Comparison of ENCODE assay signal across 24 cellular contexts in genomic region chr1:152858062-152858461, GRCh38. TPM values are rescaled to one million over a fixed set of nuclear protein-coding genes. Genes with fewer than 3 reads are reported as not detected.
DNase-seq lines count a peak whose midpoint lies in the region; ATAC-seq, FAIRE-seq and TF ChIP-seq lines count a peak whose summit lies in the region.
"Had no signal": no experiment of that assay in that cellular context is flagged by ENCODE, and none has a peak within 500 bp of the region (broad histone marks: within the 10 kb centered on the region; RNA-seq: fewer than 3 reads in every experiment).

No MANE protein-coding gene starts in this region.

- no TSS peak for BruUV-seq in HepG2 (replicated peaks; lab: Mats Ljungman, UMichigan)

- POLR2A ChIA-PET in HepG2 (lab: Yijun Ruan, JAX), result no interaction called here

- H2AFZ ChIP-seq in keratinocyte (ENCODE audit: control insufficient read depth, low read length) (no peak overlapping the region), HepG2 (ENCODE audit: low read length) (no peak overlapping the region)

- TF ChIP-seq POLR2A in HepG2 (IDR thresholded peaks at IDR 0.05; ENCODE audit: insufficient read depth in 1 of 2, low read depth in 2 of 2, low read length in 2 of 2), result no peak

- dilution Hi-C loops in keratinocyte (cut with MboI; ENCODE audit: extremely low pct_ligation_motif_present, low sequenced_read_pairs), result no loop called here

- no peak overlapping the region for H3K27ac Mint-ChIP-seq in activated naive CD8-positive, alpha-beta T cell treated with anti-CD3 and anti-CD28 coated beads for 36 hours
- H3K27ac Mint-ChIP-seq: CD4-positive, CD25-positive, alpha-beta regulatory T cell; CD8-positive, alpha-beta memory T cell; HFFc6 had no signal

- H3K27ac ChIP-seq in RWPE2 (ENCODE audit: poor library complexity, severe bottlenecking) (peak overlapping the region; percentile 68), epithelial cell of prostate (peak overlapping the region; percentile 43), keratinocyte (ENCODE audit: control insufficient read depth, insufficient read depth, low read length) (no peak overlapping the region), HepG2 (ENCODE audit: extremely low read length, insufficient read depth, low read length) (no peak overlapping the region)

- no peaks in the 10 kb centered on the region for H3K9me3 ChIP-seq in RWPE2 (ENCODE audit: severe bottlenecking)
- no peaks in the 10 kb centered on the region for H3K9me3 ChIP-seq in keratinocyte (ENCODE audit: control insufficient read depth, low read depth, low read length)
- no peaks in the 10 kb centered on the region for H3K9me3 ChIP-seq in HepG2 (ENCODE audit: low read length)
- H3K9me3 ChIP-seq: BE2C had no signal

- H3K9ac ChIP-seq in keratinocyte (ENCODE audit: control insufficient read depth, extremely low read depth, insufficient read depth, low read length), result no peak overlapping the region
- H3K9ac ChIP-seq in HepG2 (ENCODE audit: insufficient read depth, low read depth, low read length), result no peak overlapping the region

- TF ChIP-seq EP300 in HepG2 (IDR thresholded peaks at IDR 0.05; ENCODE audit: low read depth in 2 of 2, low read length in 2 of 2) (no peak), HepG2 (CRISPR knock-in tag; IDR thresholded peaks at IDR 0.05; ENCODE audit: borderline replicate concordance) (no peak)

- TF ChIP-seq CTCF in RWPE2 (IDR thresholded peaks at IDR 0.05; ENCODE audit: poor library complexity, severe bottlenecking) (no peak), keratinocyte (optimal IDR thresholded peaks at IDR 0.05 in 1 of 3, IDR thresholded peaks at IDR 0.05 in 1 of 3, conservative IDR thresholded peaks at IDR 0.05 in 1 of 3; ENCODE audit: extremely low read depth in 1 of 3, insufficient read depth in 2 of 3, low read length in 3 of 3) (no peak), HepG2 (CRISPR knock-in tag; IDR thresholded peaks at IDR 0.05) (no peak)

- in situ Hi-C loops in HepG2 (cut with HindIII; ENCODE audit: extremely low pct_ligation_motif_present, low pct_unique_long_range_greater_than_20kb), result no loop called here

- H3K36me3 Mint-ChIP-seq in activated naive CD8-positive, alpha-beta T cell treated with anti-CD3 and anti-CD28 coated beads for 36 hours, result no peaks in the 10 kb centered on the region
- H3K36me3 Mint-ChIP-seq: CD4-positive, CD25-positive, alpha-beta regulatory T cell; CD8-positive, alpha-beta memory T cell had no signal

- no peak overlapping the region for H3K4me3 ChIP-seq in RWPE2 (ENCODE audit: severe bottlenecking)
- H3K4me3 ChIP-seq in keratinocyte (ENCODE audit: control insufficient read depth in 2 of 3, extremely low read depth in 1 of 3, insufficient read depth in 2 of 3, low read depth in 1 of 3, low read length in 3 of 3), result no peak overlapping the region
- no peak overlapping the region for H3K4me3 ChIP-seq in HepG2 (replicated peaks in 1 of 3; ENCODE audit: insufficient read depth in 1 of 3, low read depth in 2 of 3, low read length in 3 of 3)
- H3K4me3 ChIP-seq: GM12878 had no signal

- no peaks in the 10 kb centered on the region for H3K9me3 Mint-ChIP-seq in activated naive CD8-positive, alpha-beta T cell treated with anti-CD3 and anti-CD28 coated beads for 36 hours
- H3K9me3 Mint-ChIP-seq: CD8-positive, alpha-beta memory T cell; HFFc6 had no signal

- intact Hi-C loops in HepG2 (cut with micrococcal nuclease; ENCODE audit: unreplicated experiment), result no loop called here

- no peaks in the 10 kb centered on the region for H3K79me2 ChIP-seq in keratinocyte (ENCODE audit: control insufficient read depth, insufficient read depth, low read length)
- H3K79me2 ChIP-seq in HepG2 (ENCODE audit: insufficient read depth, low read length), result no peaks in the 10 kb centered on the region

- peak; percentile 47; the same call in 2 of the 3 replicates for ATAC-seq in RWPE2 (ENCODE audit: low read depth)
- ATAC-seq in GM21515 (IDR thresholded peaks at IDR 0.05; ENCODE audit: unreplicated experiment), result no peak
- no peak for ATAC-seq in HG03025 (IDR thresholded peaks at IDR 0.05; ENCODE audit: low FRiP score, unreplicated experiment)
- ATAC-seq in HepG2, result no peak
- ATAC-seq: GM12878, HCT116 had no signal

- no peaks in the 10 kb centered on the region for H4K20me1 ChIP-seq in keratinocyte (ENCODE audit: control insufficient read depth, extremely low read depth, insufficient read depth, low read length)
- H4K20me1 ChIP-seq in HepG2 (ENCODE audit: insufficient read depth, low read length), result no peaks in the 10 kb centered on the region

- H3K27me3 ChIP-seq in RWPE2 (ENCODE audit: insufficient read depth, poor library complexity, severe bottlenecking), result no peaks in the 10 kb centered on the region
- no peaks in the 10 kb centered on the region for H3K27me3 ChIP-seq in keratinocyte (ENCODE audit: control insufficient read depth, extremely low read depth, insufficient read depth, low read length)
- H3K27me3 ChIP-seq in HepG2 (ENCODE audit: control insufficient read depth in 1 of 2, insufficient read depth in 2 of 2, low read length in 2 of 2), result no peaks in the 10 kb centered on the region
- H3K27me3 ChIP-seq: BE2C had no signal

- FAIRE-seq in keratinocyte (lab: Jason Lieb, UNC) (peak; percentile 73), HepG2 (lab: Jason Lieb, UNC) (no peak)
- FAIRE-seq: A204.1, GM12878 had no signal

- no peaks in the 10 kb centered on the region for H3K9me1 ChIP-seq in keratinocyte (ENCODE audit: control insufficient read depth, extremely low read depth, insufficient read depth, low read length)

- 0% methylated on average over 1 of the region's 1 CpG for WGBS in HepG2 (ENCODE audit: low lambda C conversion rate)

- peaks cover 23% of the 10 kb centered on the region for H3K27me3 Mint-ChIP-seq in activated naive CD8-positive, alpha-beta T cell treated with anti-CD3 and anti-CD28 coated beads for 36 hours

- H3K4me1 Mint-ChIP-seq in activated naive CD8-positive, alpha-beta T cell treated with anti-CD3 and anti-CD28 coated beads for 36 hours, result no peaks in the 10 kb centered on the region
- H3K4me1 Mint-ChIP-seq: CD4-positive, CD25-positive, alpha-beta regulatory T cell; CD8-positive, alpha-beta memory T cell had no signal

- H3K4me3 Mint-ChIP-seq in activated naive CD8-positive, alpha-beta T cell treated with anti-CD3 and anti-CD28 coated beads for 36 hours, result no peak overlapping the region
- H3K4me3 Mint-ChIP-seq: CD4-positive, CD25-positive, alpha-beta regulatory T cell; CD8-positive, alpha-beta memory T cell; HFFc6 had no signal

- H3K4me2 ChIP-seq in keratinocyte (ENCODE audit: control insufficient read depth, extremely low read depth, insufficient read depth, low read depth, low read length) (no peak overlapping the region), HepG2 (ENCODE audit: low read depth, low read length) (no peak overlapping the region)

- no peaks in the 10 kb centered on the region for H3K36me3 ChIP-seq in RWPE2 (ENCODE audit: low read depth)
- H3K36me3 ChIP-seq in keratinocyte (ENCODE audit: control insufficient read depth in 2 of 2, extremely low read depth in 1 of 2, insufficient read depth in 2 of 2, low read length in 2 of 2), result no peaks in the 10 kb centered on the region
- no peaks in the 10 kb centered on the region for H3K36me3 ChIP-seq in HepG2 (replicated peaks in 1 of 2; ENCODE audit: control insufficient read depth in 1 of 2, insufficient read depth in 2 of 2, low read length in 2 of 2)
- H3K36me3 ChIP-seq: BE2C had no signal

- no peak for TF ChIP-seq RAD21 in HepG2 (CRISPR knock-in tag; IDR thresholded peaks at IDR 0.05)

- H3K4me1 ChIP-seq in RWPE2 (ENCODE audit: insufficient read depth, poor library complexity, severe bottlenecking) (peaks cover 3% of the 10 kb centered on the region), keratinocyte (ENCODE audit: control insufficient read depth, extremely low read depth, insufficient read depth, low read length) (peaks cover 14% of the 10 kb centered on the region), HepG2 (ENCODE audit: insufficient read depth, low read length) (no peaks in the 10 kb centered on the region)
- H3K4me1 ChIP-seq: BE2C had no signal

- DNase-seq in RWPE2 (ENCODE audit: low spot score), result no peak
- DNase-seq in epithelial cell of prostate (ENCODE audit: low read depth, low spot score), result peak; percentile 24
- DNase-seq in keratinocyte (ENCODE audit: low read depth, low spot score), result no peak
- no peak for DNase-seq in activated naive CD8-positive, alpha-beta T cell treated with anti-CD3 and anti-CD28 coated beads for 36 hours
- no peak for DNase-seq in HepG2 (ENCODE audit: low spot score)
- DNase-seq: ACHN; BE2C; C1 segment of cervical spinal cord; CD4-positive, CD25-positive, alpha-beta regulatory T cell; CD8-positive, alpha-beta memory T cell; COR-L47; DMS 273 treated with DMSO at 0.1 percent for 48 hours; DMS53; DND-41; EL; GOT3; H7; HFFc6 had no signal

- CTCF ChIA-PET in HepG2 (lab: Yijun Ruan, JAX; ENCODE audit: low intra/inter-chr PET ratio, low total read pairs), result no interaction called here

RNA-seq across cellular contexts. Expression of gene LCE7A, which starts 1.7 kb away (rescaled TPM):
- not detected in 3 replicates for polyA plus RNA-seq in keratinocyte
- not detected for polyA plus RNA-seq in keratinocyte (2011; ENCODE audit: low read depth)
- not detected in 2 replicates for polyA plus RNA-seq in keratinocyte (2011; cell fraction: cytosol; rRNA removed)
- polyA plus RNA-seq in keratinocyte (2011; cell fraction: nucleus; rRNA removed), result not detected in 2 replicates
- polyA plus RNA-seq in keratinocyte (2012; ENCODE audit: low replicate concordance), result not detected in 2 replicates
- not detected in 3 replicates for polyA minus RNA-seq in keratinocyte
- not detected for polyA minus RNA-seq in keratinocyte (2011; cell fraction: cytosol; rRNA and poly(A)+ RNA removed)
- not detected in 2 replicates for polyA minus RNA-seq in keratinocyte (2011; cell fraction: nucleus; rRNA and poly(A)+ RNA removed)
- not detected for total RNA-seq in activated naive CD8-positive, alpha-beta T cell treated with anti-CD3 and anti-CD28 coated beads for 36 hours
- not detected in 2 replicates for total RNA-seq in HepG2 (2016; rRNA removed; fragmentation: Illumina TruSeq; extraction: Trizol)
- total RNA-seq in HepG2 (2016; cell fraction: cytosol; rRNA removed; fragmentation: Illumina TruSeq; extraction: Trizol; ENCODE audit: low read depth), result not detected in 2 replicates
- total RNA-seq in HepG2 (2016; cell fraction: insoluble cytoplasmic fraction; rRNA removed; fragmentation: Illumina TruSeq; extraction: Trizol), result not detected in 2 replicates
- not detected in 2 replicates for total RNA-seq in HepG2 (2016; cell fraction: membrane; rRNA removed; fragmentation: Illumina TruSeq; extraction: Trizol)
- total RNA-seq in HepG2 (2016; cell fraction: nucleus; rRNA removed; fragmentation: Illumina TruSeq; extraction: Trizol), result not detected in 2 replicates
- not detected in 2 replicates for polyA plus RNA-seq in HepG2 (2011; rRNA removed)
- polyA plus RNA-seq in HepG2 (2011; cell fraction: cytosol; rRNA removed), result not detected in 2 replicates
- not detected in 2 replicates for polyA plus RNA-seq in HepG2 (2011; cell fraction: nucleus; rRNA removed)
- not detected in 2 replicates for polyA plus RNA-seq in HepG2 (2012)
- not detected in 2 replicates for polyA plus RNA-seq in HepG2 (2016; cell fraction: cytosol; fragmentation: Illumina TruSeq; extraction: Trizol; ENCODE audit: low read depth)
- not detected in 2 replicates for polyA plus RNA-seq in HepG2 (2016; cell fraction: insoluble cytoplasmic fraction; fragmentation: Illumina TruSeq; extraction: Trizol; ENCODE audit: low read depth)
- not detected in 2 replicates for polyA plus RNA-seq in HepG2 (2016; cell fraction: membrane; fragmentation: Illumina TruSeq; extraction: Trizol; ENCODE audit: low read depth)
- not detected in 2 replicates for polyA plus RNA-seq in HepG2 (2016; cell fraction: nucleus; fragmentation: Illumina TruSeq; extraction: Trizol; ENCODE audit: insufficient read depth, low read depth)
- not detected in 2 replicates for polyA minus RNA-seq in HepG2 (2011; rRNA and poly(A)+ RNA removed; ENCODE audit: low replicate concordance)
- not detected in 2 replicates for polyA minus RNA-seq in HepG2 (2011; cell fraction: cytosol; rRNA and poly(A)+ RNA removed)
- not detected in 2 replicates for polyA minus RNA-seq in HepG2 (2011; cell fraction: nucleus; rRNA and poly(A)+ RNA removed)
- total RNA-seq: CD4-positive, CD25-positive, alpha-beta regulatory T cell; CD8-positive, alpha-beta memory T cell; G401; GM12878; H7; HFFc6 had no signal
- polyA plus RNA-seq: CD4-positive, CD25-positive, alpha-beta regulatory T cell; CD8-positive, alpha-beta memory T cell; GM12878 had no signal

RNA-seq across cellular contexts. Expression of gene LCE6A, which starts 15.4 kb away (rescaled TPM):
- polyA plus RNA-seq in keratinocyte (0.32 to 1.2 TPM (median 0.60 TPM) in 3 replicates), HepG2 (2011; rRNA removed) (not detected in 2 replicates)
- 41.7 TPM for polyA plus RNA-seq in keratinocyte (2011; ENCODE audit: low read depth)
- 1.1 and 2.2 TPM in 2 replicates for polyA plus RNA-seq in keratinocyte (2011; cell fraction: cytosol; rRNA removed)
- polyA plus RNA-seq in keratinocyte (2011; cell fraction: nucleus; rRNA removed), result 0.71 and 2.1 TPM in 2 replicates
- 1.2 and 216 TPM in 2 replicates for polyA plus RNA-seq in keratinocyte (2012; ENCODE audit: low replicate concordance)
- 2.6 TPM in 1 of 3 replicates, not detected in the others for polyA minus RNA-seq in keratinocyte
- not detected for polyA minus RNA-seq in keratinocyte (2011; cell fraction: cytosol; rRNA and poly(A)+ RNA removed)
- polyA minus RNA-seq in keratinocyte (2011; cell fraction: nucleus; rRNA and poly(A)+ RNA removed), result 1.2 TPM in 1 of 2 replicates, not detected in the other
- not detected for total RNA-seq in activated naive CD8-positive, alpha-beta T cell treated with anti-CD3 and anti-CD28 coated beads for 36 hours
- total RNA-seq in HepG2 (2016; rRNA removed; fragmentation: Illumina TruSeq; extraction: Trizol), result not detected in 2 replicates
- not detected in 2 replicates for total RNA-seq in HepG2 (2016; cell fraction: cytosol; rRNA removed; fragmentation: Illumina TruSeq; extraction: Trizol; ENCODE audit: low read depth)
- total RNA-seq in HepG2 (2016; cell fraction: insoluble cytoplasmic fraction; rRNA removed; fragmentation: Illumina TruSeq; extraction: Trizol), result not detected in 2 replicates
- total RNA-seq in HepG2 (2016; cell fraction: membrane; rRNA removed; fragmentation: Illumina TruSeq; extraction: Trizol), result not detected in 2 replicates
- total RNA-seq in HepG2 (2016; cell fraction: nucleus; rRNA removed; fragmentation: Illumina TruSeq; extraction: Trizol), result not detected in 2 replicates
- polyA plus RNA-seq in HepG2 (2011; cell fraction: cytosol; rRNA removed), result not detected in 2 replicates
- not detected in 2 replicates for polyA plus RNA-seq in HepG2 (2011; cell fraction: nucleus; rRNA removed)
- not detected in 2 replicates for polyA plus RNA-seq in HepG2 (2012)
- not detected in 2 replicates for polyA plus RNA-seq in HepG2 (2016; cell fraction: cytosol; fragmentation: Illumina TruSeq; extraction: Trizol; ENCODE audit: low read depth)
- not detected in 2 replicates for polyA plus RNA-seq in HepG2 (2016; cell fraction: insoluble cytoplasmic fraction; fragmentation: Illumina TruSeq; extraction: Trizol; ENCODE audit: low read depth)
- polyA plus RNA-seq in HepG2 (2016; cell fraction: membrane; fragmentation: Illumina TruSeq; extraction: Trizol; ENCODE audit: low read depth), result not detected in 2 replicates
- polyA plus RNA-seq in HepG2 (2016; cell fraction: nucleus; fragmentation: Illumina TruSeq; extraction: Trizol; ENCODE audit: insufficient read depth, low read depth), result not detected in 2 replicates
- 0.28 TPM in 1 of 2 replicates, not detected in the other for polyA minus RNA-seq in HepG2 (2011; rRNA and poly(A)+ RNA removed; ENCODE audit: low replicate concordance)
- not detected in 2 replicates for polyA minus RNA-seq in HepG2 (2011; cell fraction: cytosol; rRNA and poly(A)+ RNA removed)
- not detected in 2 replicates for polyA minus RNA-seq in HepG2 (2011; cell fraction: nucleus; rRNA and poly(A)+ RNA removed)
- total RNA-seq: CD4-positive, CD25-positive, alpha-beta regulatory T cell; CD8-positive, alpha-beta memory T cell; G401; H7; HFFc6 had no signal
- polyA plus RNA-seq: CD4-positive, CD25-positive, alpha-beta regulatory T cell; CD8-positive, alpha-beta memory T cell; GM12878 had no signal

RNA-seq across cellular contexts. Expression of gene SMCP, which starts 20.1 kb away (rescaled TPM):
- 0.08 to 0.53 TPM in 2 of 3 replicates, not detected in the other for polyA plus RNA-seq in keratinocyte
- polyA plus RNA-seq in keratinocyte (2011; ENCODE audit: low read depth), result not detected
- 0.39 TPM in 1 of 2 replicates, not detected in the other for polyA plus RNA-seq in keratinocyte (2011; cell fraction: cytosol; rRNA removed)
- polyA plus RNA-seq in keratinocyte (2011; cell fraction: nucleus; rRNA removed), result not detected in 2 replicates
- polyA plus RNA-seq in keratinocyte (2012; ENCODE audit: low replicate concordance), result not detected in 2 replicates
- polyA minus RNA-seq in keratinocyte, result not detected in 3 replicates
- polyA minus RNA-seq in keratinocyte (2011; cell fraction: cytosol; rRNA and poly(A)+ RNA removed), result not detected
- polyA minus RNA-seq in keratinocyte (2011; cell fraction: nucleus; rRNA and poly(A)+ RNA removed), result not detected in 2 replicates
- not detected for total RNA-seq in activated naive CD8-positive, alpha-beta T cell treated with anti-CD3 and anti-CD28 coated beads for 36 hours
- not detected in 2 replicates for total RNA-seq in HepG2 (2016; rRNA removed; fragmentation: Illumina TruSeq; extraction: Trizol)
- total RNA-seq in HepG2 (2016; cell fraction: cytosol; rRNA removed; fragmentation: Illumina TruSeq; extraction: Trizol; ENCODE audit: low read depth), result not detected in 2 replicates
- not detected in 2 replicates for total RNA-seq in HepG2 (2016; cell fraction: insoluble cytoplasmic fraction; rRNA removed; fragmentation: Illumina TruSeq; extraction: Trizol)
- not detected in 2 replicates for total RNA-seq in HepG2 (2016; cell fraction: membrane; rRNA removed; fragmentation: Illumina TruSeq; extraction: Trizol)
- total RNA-seq in HepG2 (2016; cell fraction: nucleus; rRNA removed; fragmentation: Illumina TruSeq; extraction: Trizol), result not detected in 2 replicates
- polyA plus RNA-seq in HepG2 (2011; rRNA removed), result not detected in 2 replicates
- polyA plus RNA-seq in HepG2 (2011; cell fraction: cytosol; rRNA removed), result not detected in 2 replicates
- polyA plus RNA-seq in HepG2 (2011; cell fraction: nucleus; rRNA removed), result not detected in 2 replicates
- not detected in 2 replicates for polyA plus RNA-seq in HepG2 (2012)
- polyA plus RNA-seq in HepG2 (2016; cell fraction: cytosol; fragmentation: Illumina TruSeq; extraction: Trizol; ENCODE audit: low read depth), result not detected in 2 replicates
- not detected in 2 replicates for polyA plus RNA-seq in HepG2 (2016; cell fraction: insoluble cytoplasmic fraction; fragmentation: Illumina TruSeq; extraction: Trizol; ENCODE audit: low read depth)
- not detected in 2 replicates for polyA plus RNA-seq in HepG2 (2016; cell fraction: membrane; fragmentation: Illumina TruSeq; extraction: Trizol; ENCODE audit: low read depth)
- polyA plus RNA-seq in HepG2 (2016; cell fraction: nucleus; fragmentation: Illumina TruSeq; extraction: Trizol; ENCODE audit: insufficient read depth, low read depth), result not detected in 2 replicates
- polyA minus RNA-seq in HepG2 (2011; rRNA and poly(A)+ RNA removed; ENCODE audit: low replicate concordance), result not detected in 2 replicates
- polyA minus RNA-seq in HepG2 (2011; cell fraction: cytosol; rRNA and poly(A)+ RNA removed), result not detected in 2 replicates
- polyA minus RNA-seq in HepG2 (2011; cell fraction: nucleus; rRNA and poly(A)+ RNA removed), result not detected in 2 replicates
- total RNA-seq: CD4-positive, CD25-positive, alpha-beta regulatory T cell; CD8-positive, alpha-beta memory T cell; G401; GM12878; H7; HFFc6 had no signal
- polyA plus RNA-seq: CD4-positive, CD25-positive, alpha-beta regulatory T cell; CD8-positive, alpha-beta memory T cell had no signal

RNA-seq across cellular contexts. Expression of gene LCE1A, which starts 30.8 kb away (rescaled TPM):
- polyA plus RNA-seq in keratinocyte, result 0.43 TPM in 1 of 3 replicates, not detected in the others
- 37.9 TPM for polyA plus RNA-seq in keratinocyte (2011; ENCODE audit: low read depth)
- polyA plus RNA-seq in keratinocyte (2011; cell fraction: cytosol; rRNA removed), result not detected in 2 replicates
- not detected in 2 replicates for polyA plus RNA-seq in keratinocyte (2011; cell fraction: nucleus; rRNA removed)
- polyA plus RNA-seq in keratinocyte (2012; ENCODE audit: low replicate concordance), result 63.1 TPM in 1 of 2 replicates, not detected in the other
- polyA minus RNA-seq in keratinocyte, result not detected in 3 replicates
- not detected for polyA minus RNA-seq in keratinocyte (2011; cell fraction: cytosol; rRNA and poly(A)+ RNA removed)
- polyA minus RNA-seq in keratinocyte (2011; cell fraction: nucleus; rRNA and poly(A)+ RNA removed), result not detected in 2 replicates
- total RNA-seq in activated naive CD8-positive, alpha-beta T cell treated with anti-CD3 and anti-CD28 coated beads for 36 hours, result not detected
- total RNA-seq in HepG2 (2016; rRNA removed; fragmentation: Illumina TruSeq; extraction: Trizol), result not detected in 2 replicates
- not detected in 2 replicates for total RNA-seq in HepG2 (2016; cell fraction: cytosol; rRNA removed; fragmentation: Illumina TruSeq; extraction: Trizol; ENCODE audit: low read depth)
- total RNA-seq in HepG2 (2016; cell fraction: insoluble cytoplasmic fraction; rRNA removed; fragmentation: Illumina TruSeq; extraction: Trizol), result not detected in 2 replicates
- total RNA-seq in HepG2 (2016; cell fraction: membrane; rRNA removed; fragmentation: Illumina TruSeq; extraction: Trizol), result not detected in 2 replicates
- total RNA-seq in HepG2 (2016; cell fraction: nucleus; rRNA removed; fragmentation: Illumina TruSeq; extraction: Trizol), result not detected in 2 replicates
- polyA plus RNA-seq in HepG2 (2011; rRNA removed), result not detected in 2 replicates
- not detected in 2 replicates for polyA plus RNA-seq in HepG2 (2011; cell fraction: cytosol; rRNA removed)
- polyA plus RNA-seq in HepG2 (2011; cell fraction: nucleus; rRNA removed), result not detected in 2 replicates
- not detected in 2 replicates for polyA plus RNA-seq in HepG2 (2012)
- not detected in 2 replicates for polyA plus RNA-seq in HepG2 (2016; cell fraction: cytosol; fragmentation: Illumina TruSeq; extraction: Trizol; ENCODE audit: low read depth)
- polyA plus RNA-seq in HepG2 (2016; cell fraction: insoluble cytoplasmic fraction; fragmentation: Illumina TruSeq; extraction: Trizol; ENCODE audit: low read depth), result not detected in 2 replicates
- polyA plus RNA-seq in HepG2 (2016; cell fraction: membrane; fragmentation: Illumina TruSeq; extraction: Trizol; ENCODE audit: low read depth), result not detected in 2 replicates
- not detected in 2 replicates for polyA plus RNA-seq in HepG2 (2016; cell fraction: nucleus; fragmentation: Illumina TruSeq; extraction: Trizol; ENCODE audit: insufficient read depth, low read depth)
- not detected in 2 replicates for polyA minus RNA-seq in HepG2 (2011; rRNA and poly(A)+ RNA removed; ENCODE audit: low replicate concordance)
- not detected in 2 replicates for polyA minus RNA-seq in HepG2 (2011; cell fraction: cytosol; rRNA and poly(A)+ RNA removed)
- not detected in 2 replicates for polyA minus RNA-seq in HepG2 (2011; cell fraction: nucleus; rRNA and poly(A)+ RNA removed)
- total RNA-seq: CD4-positive, CD25-positive, alpha-beta regulatory T cell; CD8-positive, alpha-beta memory T cell; G401; GM12878; H7; HFFc6 had no signal
- polyA plus RNA-seq: CD4-positive, CD25-positive, alpha-beta regulatory T cell; CD8-positive, alpha-beta memory T cell; GM12878 had no signal

RNA-seq across cellular contexts. Expression of gene LCE1B, which starts 46.3 kb away (rescaled TPM):
- polyA plus RNA-seq in keratinocyte, result 0.34 to 0.57 TPM (median 0.48 TPM) in 3 replicates
- polyA plus RNA-seq in keratinocyte (2011; ENCODE audit: low read depth), result 9.9 TPM
- polyA plus RNA-seq in keratinocyte (2011; cell fraction: cytosol; rRNA removed), result 0.31 and 0.32 TPM in 2 replicates
- 0.33 and 0.41 TPM in 2 replicates for polyA plus RNA-seq in keratinocyte (2011; cell fraction: nucleus; rRNA removed)
- polyA plus RNA-seq in keratinocyte (2012; ENCODE audit: low replicate concordance), result 0.97 and 104 TPM in 2 replicates
- 0.46 TPM in 1 of 3 replicates, not detected in the others for polyA minus RNA-seq in keratinocyte
- not detected for polyA minus RNA-seq in keratinocyte (2011; cell fraction: cytosol; rRNA and poly(A)+ RNA removed)
- 0.42 TPM in 1 of 2 replicates, not detected in the other for polyA minus RNA-seq in keratinocyte (2011; cell fraction: nucleus; rRNA and poly(A)+ RNA removed)
- total RNA-seq in activated naive CD8-positive, alpha-beta T cell treated with anti-CD3 and anti-CD28 coated beads for 36 hours, result not detected
- total RNA-seq in HepG2 (2016; rRNA removed; fragmentation: Illumina TruSeq; extraction: Trizol), result not detected in 2 replicates
- not detected in 2 replicates for total RNA-seq in HepG2 (2016; cell fraction: cytosol; rRNA removed; fragmentation: Illumina TruSeq; extraction: Trizol; ENCODE audit: low read depth)
- not detected in 2 replicates for total RNA-seq in HepG2 (2016; cell fraction: insoluble cytoplasmic fraction; rRNA removed; fragmentation: Illumina TruSeq; extraction: Trizol)
- total RNA-seq in HepG2 (2016; cell fraction: membrane; rRNA removed; fragmentation: Illumina TruSeq; extraction: Trizol), result not detected in 2 replicates
- not detected in 2 replicates for total RNA-seq in HepG2 (2016; cell fraction: nucleus; rRNA removed; fragmentation: Illumina TruSeq; extraction: Trizol)
- not detected in 2 replicates for polyA plus RNA-seq in HepG2 (2011; rRNA removed)
- not detected in 2 replicates for polyA plus RNA-seq in HepG2 (2011; cell fraction: cytosol; rRNA removed)
- polyA plus RNA-seq in HepG2 (2011; cell fraction: nucleus; rRNA removed), result not detected in 2 replicates
- not detected in 2 replicates for polyA plus RNA-seq in HepG2 (2012)
- polyA plus RNA-seq in HepG2 (2016; cell fraction: cytosol; fragmentation: Illumina TruSeq; extraction: Trizol; ENCODE audit: low read depth), result not detected in 2 replicates
- polyA plus RNA-seq in HepG2 (2016; cell fraction: insoluble cytoplasmic fraction; fragmentation: Illumina TruSeq; extraction: Trizol; ENCODE audit: low read depth), result not detected in 2 replicates
- not detected in 2 replicates for polyA plus RNA-seq in HepG2 (2016; cell fraction: membrane; fragmentation: Illumina TruSeq; extraction: Trizol; ENCODE audit: low read depth)
- polyA plus RNA-seq in HepG2 (2016; cell fraction: nucleus; fragmentation: Illumina TruSeq; extraction: Trizol; ENCODE audit: insufficient read depth, low read depth), result not detected in 2 replicates
- polyA minus RNA-seq in HepG2 (2011; rRNA and poly(A)+ RNA removed; ENCODE audit: low replicate concordance), result not detected in 2 replicates
- polyA minus RNA-seq in HepG2 (2011; cell fraction: cytosol; rRNA and poly(A)+ RNA removed), result not detected in 2 replicates
- polyA minus RNA-seq in HepG2 (2011; cell fraction: nucleus; rRNA and poly(A)+ RNA removed), result not detected in 2 replicates
- total RNA-seq: CD4-positive, CD25-positive, alpha-beta regulatory T cell; CD8-positive, alpha-beta memory T cell; G401; H7; HFFc6 had no signal
- polyA plus RNA-seq: CD4-positive, CD25-positive, alpha-beta regulatory T cell; CD8-positive, alpha-beta memory T cell had no signal

Comparison
In these comparisons a context has a peak if more than half of its experiments do, and no peak if none do; other contexts are left out.
1. H3K27ac ChIP-seq: peak in RWPE2 (single experiment) and epithelial cell of prostate (single experiment); none in keratinocyte (single experiment) and HepG2 (single experiment).